24 cellular contexts compared by ENCODE assay signal in the genomic region with DNA sequence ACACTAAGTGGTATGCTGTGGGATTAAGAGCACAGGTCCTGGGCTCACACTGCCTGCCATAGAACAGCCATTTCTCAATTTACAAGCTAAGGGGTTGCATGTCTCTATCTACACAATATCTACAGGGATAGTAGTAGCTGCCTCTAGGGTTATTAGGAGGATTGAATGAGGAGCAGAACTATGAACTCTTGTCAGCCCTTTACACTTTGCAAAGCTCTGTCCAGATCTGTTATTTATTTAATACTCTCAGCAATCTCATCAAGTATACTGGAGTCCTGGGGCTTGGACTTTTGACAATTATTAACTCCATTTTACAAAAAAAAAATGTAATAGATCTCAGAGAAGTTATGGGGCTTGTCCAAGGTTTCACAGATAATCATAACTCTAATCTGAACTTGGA. TPM values are rescaled to one million over a fixed set of nuclear protein-coding genes. Genes with fewer than 3 reads are reported as not detected.
"Had no signal": no experiment of that assay in that cellular context is flagged by ENCODE, and none has a peak within 500 bp of the region (broad histone marks: within the 10 kb centered on the region; RNA-seq: fewer than 3 reads in every experiment).

No MANE protein-coding gene starts in this region.

- ATAC-seq: Panc1, PC-3, Right ventricle myocardium inferior, SK-N-SH treated with all-trans-retinoic acid at 6 μM for 48 hours had no signal

- H3K4me3 ChIP-seq: MG63, SJCRH30 had no signal

- H3K27me3 ChIP-seq: SJCRH30 had no signal

- H3K9me3 ChIP-seq: SJCRH30 had no signal

- H3K27ac ChIP-seq: SJCRH30 had no signal

- DNase-seq: IMR-90, Karpas-422, KG1, MG63, NCI-H1092 treated with DMSO at 0.1 percent for 48 hours, NCI-H1436, NCI-H187, NCI-H2029, NCI-H2081 treated with DMSO at 0.1 percent for 48 hours, NCI-H2171, NCI-H226, NCI-H446, NCI-H510A, NCI-H524 treated with DMSO at 0.1 percent for 48 hours, NCI-H69, NCI-H774, PC-3, SHP77 treated with DMSO at 0.1 percent for 48 hours, SJCRH30 had no signal

- H3K36me3 ChIP-seq: MG63, SJCRH30 had no signal

- H3K4me1 ChIP-seq: SJCRH30 had no signal

RNA-seq across cellular contexts. Expression of gene OPALIN, which starts 6.8 kb away (rescaled TPM):
- total RNA-seq: HT-29, IMR-90, OCI-LY7, PC-3, Right ventricle myocardium inferior, SJCRH30 had no signal
- polyA plus RNA-seq: IMR-90 had no signal

RNA-seq across cellular contexts. Expression of gene DNTT, which starts 47.8 kb away (rescaled TPM):
- total RNA-seq: HT-29, IMR-90, PC-3, Right ventricle myocardium inferior, SJCRH30 had no signal
- polyA plus RNA-seq: IMR-90 had no signal
